8 cellular contexts compared by ENCODE assay signal in genomic region chr7:123936388-123936787, GRCh38. TPM values are rescaled to one million over a fixed set of nuclear protein-coding genes. Genes with fewer than 3 reads are reported as not detected.
"Had no signal": no experiment of that assay in that cellular context is flagged by ENCODE, and none has a peak within 500 bp of the region (broad histone marks: within the 10 kb centered on the region; RNA-seq: fewer than 3 reads in every experiment).

No MANE protein-coding gene starts in this region.

- H3K27ac ChIP-seq: GM23248 had no signal

- H3K4me1 ChIP-seq: HAP-1 had no signal

- DNase-seq: GM23248, GOT3, H7, IMR-90 had no signal

- H3K36me3 ChIP-seq: HAP-1 had no signal

- H3K9ac ChIP-seq: GM23248 had no signal

- ATAC-seq: HCT116 had no signal

- H2AFZ ChIP-seq: GM23248 had no signal

- H3K4me3 ChIP-seq: GM23248, HAP-1 had no signal

- H3K9me3 ChIP-seq: HAP-1 had no signal

RNA-seq across cellular contexts. Expression of gene SPAM1, which starts 11.3 kb away (rescaled TPM):
- total RNA-seq: GM23248, H4, H7, HT-29, IMR-90 had no signal
- polyA plus RNA-seq: GM23248, IMR-90 had no signal
